ENCODE assay signal across 1 cellular context in the genomic region with DNA sequence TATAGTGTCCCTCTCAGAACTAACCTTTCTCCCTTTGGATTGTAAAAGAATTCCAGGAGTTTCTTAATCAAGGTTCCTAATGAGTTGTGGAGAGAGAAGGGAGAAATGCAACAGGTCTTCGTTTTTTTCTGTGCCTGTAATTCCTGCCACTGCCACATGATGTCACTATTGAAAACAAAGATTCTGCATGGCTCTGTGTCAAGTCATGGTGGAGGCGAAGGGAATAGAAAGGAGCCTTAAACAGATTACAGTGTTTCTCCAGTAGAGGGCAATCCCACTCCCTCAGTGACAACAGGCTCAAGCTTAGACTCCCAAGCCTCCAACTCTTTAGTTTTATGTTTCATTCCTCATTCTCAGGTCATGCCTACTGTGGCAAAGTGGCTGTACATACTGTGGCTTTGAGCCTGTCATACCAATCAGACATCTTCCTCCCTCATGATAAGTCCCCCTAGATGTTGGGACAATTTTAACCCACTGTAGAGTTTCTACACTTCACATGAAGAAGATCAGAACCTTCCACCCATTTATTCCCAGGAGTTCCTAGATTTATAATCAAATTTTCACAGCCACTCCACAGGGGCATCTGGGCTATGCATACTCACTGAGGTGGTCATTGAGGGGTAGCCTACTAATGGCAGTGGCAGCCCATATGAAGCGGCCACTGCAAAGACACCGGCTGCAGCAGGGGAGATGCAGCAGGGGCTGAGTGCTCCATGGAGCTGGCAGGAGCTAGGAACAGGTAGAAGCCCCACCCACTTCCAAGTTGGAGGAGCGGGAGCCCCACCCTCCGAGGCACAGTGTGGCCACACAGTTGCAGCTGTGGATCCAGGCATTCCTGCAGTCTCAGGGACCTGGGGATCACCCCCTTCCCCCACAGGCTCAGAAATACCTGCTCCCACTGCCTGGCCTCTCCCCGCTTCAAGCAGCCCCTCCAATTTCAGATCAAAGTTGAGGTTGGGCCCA.
TF ChIP-seq lines count a peak whose summit lies in the region.

No MANE protein-coding gene starts in this region.

TF ChIP-seq in GM23338, 12 proteins besides CTCF, POLR2A, EP300 and RAD21 (continued from another document):
- TF ChIP-seq, protein P1, sequence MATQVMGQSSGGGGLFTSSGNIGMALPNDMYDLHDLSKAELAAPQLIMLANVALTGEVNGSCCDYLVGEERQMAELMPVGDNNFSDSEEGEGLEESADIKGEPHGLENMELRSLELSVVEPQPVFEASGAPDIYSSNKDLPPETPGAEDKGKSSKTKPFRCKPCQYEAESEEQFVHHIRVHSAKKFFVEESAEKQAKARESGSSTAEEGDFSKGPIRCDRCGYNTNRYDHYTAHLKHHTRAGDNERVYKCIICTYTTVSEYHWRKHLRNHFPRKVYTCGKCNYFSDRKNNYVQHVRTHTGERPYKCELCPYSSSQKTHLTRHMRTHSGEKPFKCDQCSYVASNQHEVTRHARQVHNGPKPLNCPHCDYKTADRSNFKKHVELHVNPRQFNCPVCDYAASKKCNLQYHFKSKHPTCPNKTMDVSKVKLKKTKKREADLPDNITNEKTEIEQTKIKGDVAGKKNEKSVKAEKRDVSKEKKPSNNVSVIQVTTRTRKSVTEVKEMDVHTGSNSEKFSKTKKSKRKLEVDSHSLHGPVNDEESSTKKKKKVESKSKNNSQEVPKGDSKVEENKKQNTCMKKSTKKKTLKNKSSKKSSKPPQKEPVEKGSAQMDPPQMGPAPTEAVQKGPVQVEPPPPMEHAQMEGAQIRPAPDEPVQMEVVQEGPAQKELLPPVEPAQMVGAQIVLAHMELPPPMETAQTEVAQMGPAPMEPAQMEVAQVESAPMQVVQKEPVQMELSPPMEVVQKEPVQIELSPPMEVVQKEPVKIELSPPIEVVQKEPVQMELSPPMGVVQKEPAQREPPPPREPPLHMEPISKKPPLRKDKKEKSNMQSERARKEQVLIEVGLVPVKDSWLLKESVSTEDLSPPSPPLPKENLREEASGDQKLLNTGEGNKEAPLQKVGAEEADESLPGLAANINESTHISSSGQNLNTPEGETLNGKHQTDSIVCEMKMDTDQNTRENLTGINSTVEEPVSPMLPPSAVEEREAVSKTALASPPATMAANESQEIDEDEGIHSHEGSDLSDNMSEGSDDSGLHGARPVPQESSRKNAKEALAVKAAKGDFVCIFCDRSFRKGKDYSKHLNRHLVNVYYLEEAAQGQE (IDR thresholded peaks at IDR 0.05; ENCODE audit: unreplicated experiment): peak; percentile 12
- no peak for TF ChIP-seq POLR2AphosphoS5 (IDR thresholded peaks at IDR 0.05; ENCODE audit: low read depth)
TF ChIP-seq in GM23338: peak in this region for 2.
